In genomic region chr1:215243275-215244054, GRCh38 we compare ENCODE assay signal across 18 cellular contexts.
DNase-seq lines count a peak whose midpoint lies in the region; ATAC-seq, FAIRE-seq and TF ChIP-seq lines count a peak whose summit lies in the region.
"Had no signal": no experiment of that assay in that cellular context is flagged by ENCODE, and none has a peak within 500 bp of the region (broad histone marks: within the 10 kb centered on the region; RNA-seq: fewer than 3 reads in every experiment).

No MANE protein-coding gene starts in this region.

- no peaks in the 10 kb centered on the region for H3K4me1 Mint-ChIP-seq in GM23338
- H3K4me1 Mint-ChIP-seq in activated CD4-positive, alpha-beta T cell treated with anti-CD3 and anti-CD28 coated beads for 36 hours = no peaks in the 10 kb centered on the region
- H3K4me1 Mint-ChIP-seq: CD14-positive monocyte, T-cell had no signal

- H3K27ac Mint-ChIP-seq in GM23338 = no peak overlapping the region
- H3K27ac Mint-ChIP-seq in activated CD4-positive, alpha-beta T cell treated with anti-CD3 and anti-CD28 coated beads for 36 hours = no peak overlapping the region
- H3K27ac Mint-ChIP-seq: CD14-positive monocyte, T-cell had no signal

- no peaks in the 10 kb centered on the region for H3F3A ChIP-seq in GM23338 (replicated peaks; ENCODE audit: low read depth)

- H4K20me1 ChIP-seq in GM23338 (replicated peaks; ENCODE audit: insufficient read depth) (no peaks in the 10 kb centered on the region), K562 (replicated peaks; ENCODE audit: control insufficient read depth, insufficient read depth, low read length) (no peaks in the 10 kb centered on the region)

- POLR2A ChIA-PET in K562 (lab: Yijun Ruan, JAX) = no interaction called here
- POLR2A ChIA-PET in activated CD4-positive, alpha-beta T cell treated with anti-CD3 and anti-CD28 coated beads for 36 hours (lab: Charles Lee) = no interaction called here

- no peaks in the 10 kb centered on the region for H3K36me3 Mint-ChIP-seq in GM23338 (ENCODE audit: low read depth)
- no peaks in the 10 kb centered on the region for H3K36me3 Mint-ChIP-seq in activated CD4-positive, alpha-beta T cell treated with anti-CD3 and anti-CD28 coated beads for 36 hours (ENCODE audit: low read depth)
- H3K36me3 Mint-ChIP-seq: CD14-positive monocyte, T-cell had no signal

- TF ChIP-seq EP300 in K562 (IDR thresholded peaks at IDR 0.05; ENCODE audit: low read length) = no peak

- TF ChIP-seq CTCF in GM23338 (conservative IDR thresholded peaks at IDR 0.05; ENCODE audit: low read depth in 2 of 2) = no peak
- no peak for TF ChIP-seq CTCF in K562 (IDR thresholded peaks at IDR 0.05 in 2 of 3, conservative IDR thresholded peaks at IDR 0.05 in 1 of 3; ENCODE audit: insufficient read depth in 2 of 3, low read depth in 1 of 3, low read length in 3 of 3)

- no peaks in the 10 kb centered on the region for H3K9me2 ChIP-seq in GM23338 (ENCODE audit: insufficient read depth)

- FAIRE-seq in K562 (lab: Jason Lieb, UNC) = no peak

- WGBS in K562 (ENCODE audit: insufficient coverage, low coverage, missing lambda C conversion rate) = 4% methylated on average over 4 of the region's 4 CpGs

- H3K27me3 ChIP-seq in GM23338 (ENCODE audit: insufficient read depth) (no peaks in the 10 kb centered on the region), K562 (ENCODE audit: control insufficient read depth in 2 of 2, insufficient read depth in 2 of 2, low read length in 2 of 2) (no peaks in the 10 kb centered on the region)

- TF ChIP-seq POLR2A in K562 (conservative IDR thresholded peaks at IDR 0.05) = no peak

- H3K79me2 ChIP-seq in GM23338 (replicated peaks; ENCODE audit: insufficient read depth) (no peaks in the 10 kb centered on the region), K562 (ENCODE audit: control insufficient read depth, insufficient read depth, low read length) (no peaks in the 10 kb centered on the region)

- H3K4me3 ChIP-seq in GM23338 = no peak overlapping the region
- H3K4me3 ChIP-seq in K562 = no peak overlapping the region
- H3K4me3 ChIP-seq: SK-N-MC had no signal

- H3K4me2 ChIP-seq in GM23338 (no peak overlapping the region), K562 (ENCODE audit: insufficient read depth, low read length) (no peak overlapping the region)

- H3K4me3 Mint-ChIP-seq in GM23338 = no peak overlapping the region
- H3K4me3 Mint-ChIP-seq in activated CD4-positive, alpha-beta T cell treated with anti-CD3 and anti-CD28 coated beads for 36 hours = no peak overlapping the region
- H3K4me3 Mint-ChIP-seq: CD14-positive monocyte, T-cell had no signal

- no peaks in the 10 kb centered on the region for H3K27me3 Mint-ChIP-seq in GM23338 (ENCODE audit: insufficient read depth, low read depth, poor library complexity)
- H3K27me3 Mint-ChIP-seq in activated CD4-positive, alpha-beta T cell treated with anti-CD3 and anti-CD28 coated beads for 36 hours = no peaks in the 10 kb centered on the region

- DNase-seq in GM23338 (ENCODE audit: low spot score) (no peak), M059J (ENCODE audit: low read depth) (peak; percentile 14), K562 (ENCODE audit: extremely low read depth in 1 of 4, low spot score in 3 of 4) (no peak), myocyte (ENCODE audit: low read depth) (peak; percentile 4)
- DNase-seq in activated CD4-positive, alpha-beta T cell treated with anti-CD3 and anti-CD28 coated beads for 36 hours = no peak
- DNase-seq: AML-193, GDM1, KG1, NCI-H1436, NCI-H2029 treated with DMSO at 0.1 percent for 48 hours, NCI-H2171 treated with DMSO at 0.1 percent for 48 hours, Right ventricle myocardium superior, T-cell had no signal

- no peaks in the 10 kb centered on the region for H3K9me3 Mint-ChIP-seq in GM23338
- H3K9me3 Mint-ChIP-seq in activated CD4-positive, alpha-beta T cell treated with anti-CD3 and anti-CD28 coated beads for 36 hours (ENCODE audit: low read depth) = no peaks in the 10 kb centered on the region

- no peaks in the 10 kb centered on the region; the same call in 1 of the 2 replicates for H3K9me3 ChIP-seq in K562 (replicated peaks; ENCODE audit: control insufficient read depth, insufficient read depth, low read depth, low read length)

- no peak overlapping the region for H3K27ac ChIP-seq in GM23338 (ENCODE audit: low read depth)
- no peak overlapping the region for H3K27ac ChIP-seq in K562 (ENCODE audit: extremely low read depth, low read depth, low read length)
- H3K27ac ChIP-seq: SK-N-MC had no signal

- H3K9me1 ChIP-seq in K562 (ENCODE audit: control insufficient read depth, insufficient read depth, low read length) = no peaks in the 10 kb centered on the region

- no peak for TF ChIP-seq RAD21 in K562 (CRISPR knock-in tag; conservative IDR thresholded peaks at IDR 0.05 in 1 of 2, IDR thresholded peaks at IDR 0.05 in 1 of 2)

- in situ Hi-C loops in K562 (cut with MboI) = no loop called here

- H3K36me3 ChIP-seq in GM23338 (ENCODE audit: insufficient read depth) (no peaks in the 10 kb centered on the region), K562 (ENCODE audit: control insufficient read depth, insufficient read depth, low read length) (no peaks in the 10 kb centered on the region)

- intact Hi-C loops in K562 (cut with micrococcal nuclease) = no loop called here
- intact Hi-C loops in activated CD4-positive, alpha-beta T cell treated with anti-CD3 and anti-CD28 coated beads for 36 hours (cut with DNase I, micrococcal nuclease) = no loop called here

- no peaks in the 10 kb centered on the region for H3K4me1 ChIP-seq in GM23338 (ENCODE audit: insufficient read depth)
- no peaks in the 10 kb centered on the region for H3K4me1 ChIP-seq in K562 (replicated peaks in 1 of 2; ENCODE audit: control insufficient read depth in 2 of 2, insufficient read depth in 2 of 2, low read length in 2 of 2)

- no TSS peak for BruUV-seq in K562 (replicated peaks; lab: Mats Ljungman, UMichigan)

- ATAC-seq in GM23338 (no peak), K562 (no peak), HG02852 (IDR thresholded peaks at IDR 0.05; ENCODE audit: unreplicated experiment) (no peak), GM19324 (IDR thresholded peaks at IDR 0.05; ENCODE audit: low FRiP score, unreplicated experiment) (no peak)
- ATAC-seq in activated CD4-positive, alpha-beta T cell treated with anti-CD3 and anti-CD28 coated beads for 36 hours = no peak
- ATAC-seq: HCT116, T-cell had no signal

- no peak overlapping the region for H3K9ac ChIP-seq in K562 (ENCODE audit: insufficient read depth in 1 of 2, low read depth in 2 of 2, low read length in 2 of 2)

- H2AFZ ChIP-seq in GM23338 (peak overlapping the region; percentile 24; the same call in 1 of the 2 replicates), K562 (ENCODE audit: low read depth, low read length) (no peak overlapping the region)

- CTCF ChIA-PET in K562 (lab: Yijun Ruan, JAX; ENCODE audit: low intra/inter-chr PET ratio) = no interaction called here
- CTCF ChIA-PET in activated CD4-positive, alpha-beta T cell treated with anti-CD3 and anti-CD28 coated beads for 36 hours (lab: Charles Lee) = no interaction called here

TF ChIP-seq in GM23338, 12 proteins besides CTCF, POLR2A, EP300 and RAD21 (continues in another document):
- no peak for TF ChIP-seq REST (IDR thresholded peaks at IDR 0.05; ENCODE audit: unreplicated experiment)

TF ChIP-seq in K562, 482 proteins besides CTCF, POLR2A, EP300 and RAD21:
- TF ChIP-seq MAFG (tag; conservative IDR thresholded peaks at IDR 0.05) (0 out of 2 replicates have a peak, but pooled peaks have one; percentile 10), JUNB (CRISPR knock-in tag; conservative IDR thresholded peaks at IDR 0.05) (no peak)

Comparison
In these comparisons a context has a peak if more than half of its experiments do, and no peak if none do; other contexts are left out.
1. DNase-seq: peak in M059J (single experiment) and myocyte (single experiment); none in GM23338 (single experiment), K562 (0 of 4) and activated CD4-positive, alpha-beta T cell treated with anti-CD3 and anti-CD28 coated beads for 36 hours (single experiment).